14 cellular contexts compared by ENCODE assay signal in the genomic region with DNA sequence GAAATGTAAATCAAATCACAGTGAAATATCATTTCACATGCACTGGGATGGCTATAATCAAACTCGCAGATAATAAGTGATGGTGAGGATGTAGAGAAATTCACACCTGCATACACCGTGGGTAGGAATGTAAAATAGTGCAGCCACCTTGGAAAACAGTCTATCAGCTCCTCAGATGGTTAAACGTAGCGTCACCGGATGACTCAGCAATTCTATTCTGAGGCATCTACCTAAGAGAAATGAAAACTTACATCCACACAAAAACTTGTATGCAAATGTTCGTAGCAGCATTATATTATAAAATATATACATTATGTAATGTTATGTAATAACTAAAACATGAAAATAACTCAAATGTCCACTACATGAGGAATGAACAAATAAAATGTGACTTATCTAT. TPM values are rescaled to one million over a fixed set of nuclear protein-coding genes. Genes with fewer than 3 reads are reported as not detected.
DNase-seq lines count a peak whose midpoint lies in the region; ATAC-seq, FAIRE-seq and TF ChIP-seq lines count a peak whose summit lies in the region.
"Had no signal": no experiment of that assay in that cellular context is flagged by ENCODE, and none has a peak within 500 bp of the region (broad histone marks: within the 10 kb centered on the region; RNA-seq: fewer than 3 reads in every experiment).

No MANE protein-coding gene starts in this region.

- CTCF ChIA-PET in SK-N-SH (lab: Yijun Ruan, JAX) = no interaction called here

- no peak overlapping the region for H3K9ac ChIP-seq in SK-N-SH

- H3K9me3 ChIP-seq in SK-N-SH = no peaks in the 10 kb centered on the region
- H3K9me3 ChIP-seq: pancreas had no signal

- H3K36me3 ChIP-seq in SK-N-SH (replicated peaks in 1 of 2; ENCODE audit: control insufficient read depth in 1 of 2, insufficient read depth in 2 of 2, low read length in 1 of 2) = no peaks in the 10 kb centered on the region
- H3K36me3 ChIP-seq: pancreas had no signal

- TF ChIP-seq CTCF in SK-N-SH (IDR thresholded peaks at IDR 0.05) (no peak), type B pancreatic cell (conservative IDR thresholded peaks at IDR 0.05) (no peak), lower leg skin (IDR thresholded peaks at IDR 0.05) (no peak)

- H3K9me3 Mint-ChIP-seq in type B pancreatic cell = peaks cover 2% of the 10 kb centered on the region
- H3K9me3 Mint-ChIP-seq: CD4-positive, alpha-beta memory T cell; T-helper 1 cell treated with Interleukin-12 subunit alpha and Interleukin-12 subunit beta and Interleukin-4 antibody, amounts not matched to agents 30 μg/mL and 1 μg/mL, for 36 hours had no signal

- no peak overlapping the region for H2AFZ ChIP-seq in SK-N-SH (ENCODE audit: low read depth)

- no peak for TF ChIP-seq RAD21 in SK-N-SH (IDR thresholded peaks at IDR 0.05; ENCODE audit: low read length)

- no peaks in the 10 kb centered on the region for H3K36me3 Mint-ChIP-seq in type B pancreatic cell
- H3K36me3 Mint-ChIP-seq: CD4-positive, alpha-beta memory T cell had no signal

- DNase-seq in SK-N-SH = no peak
- DNase-seq in RPMI7951 (ENCODE audit: low read depth) = peak; percentile 41
- DNase-seq in fibroblast of peridontal ligament (ENCODE audit: extremely low read depth) = peak; percentile 15
- no peak for DNase-seq in type B pancreatic cell (ENCODE audit: extremely low spot score, unreplicated experiment)
- no peak for DNase-seq in lower leg skin (ENCODE audit: low spot score in 2 of 2)
- no peak for DNase-seq in GM12891 (ENCODE audit: insufficient read length, low spot score)
- DNase-seq: activated CD4-positive, alpha-beta T cell treated with anti-CD3 and anti-CD28 coated beads for 1 hour; CD4-positive, alpha-beta memory T cell; hippocampal formation; NCI-H187 treated with DMSO at 0.1 percent for 48 hours; pancreas had no signal

- no peak for FAIRE-seq in GM12891 (lab: Jason Lieb, UNC)
- FAIRE-seq: pancreas had no signal

- H4K20me1 ChIP-seq in SK-N-SH (ENCODE audit: insufficient read depth) = 0 out of 2 replicates have a peak, but pooled peaks cover 13% of the 10 kb centered on the region

- no peaks in the 10 kb centered on the region for H3K79me2 ChIP-seq in SK-N-SH (ENCODE audit: insufficient read depth)

- peaks cover 10 to 37% of the 10 kb centered on the region in 2 experiments; a peak in 2 of 4 replicates for H3K4me1 ChIP-seq in SK-N-SH (ENCODE audit: control insufficient read depth in 1 of 2, insufficient read depth in 2 of 2, low read depth in 1 of 2, low read length in 1 of 2)

- H3K4me1 Mint-ChIP-seq in type B pancreatic cell (ENCODE audit: unreplicated experiment) = peaks cover 47% of the 10 kb centered on the region
- H3K4me1 Mint-ChIP-seq: CD4-positive, alpha-beta memory T cell had no signal

- TF ChIP-seq EP300 in SK-N-SH (IDR thresholded peaks at IDR 0.05; ENCODE audit: borderline replicate concordance in 1 of 2, low read depth in 1 of 2, low read length in 1 of 2) = no peak

- WGBS in SK-N-SH (ENCODE audit: low lambda C conversion rate) = 73% methylated on average over 6 of the region's 6 CpGs
- WGBS in lower leg skin, 2 donors = 61 to 67% methylated on average over 6 of the region's 6 CpGs

- intact Hi-C loops in lower leg skin (cut with DNase I; ENCODE audit: low total_unique reads) = no loop called here

- TF ChIP-seq POLR2A in lower leg skin (IDR thresholded peaks at IDR 0.05) (no peak), GM12891 (IDR thresholded peaks at IDR 0.05; ENCODE audit: low read depth, low read length) (no peak)

- H3K4me3 ChIP-seq in SK-N-SH (ENCODE audit: low read depth in 2 of 2, low read length in 1 of 2) (no peak overlapping the region), lower leg skin (ENCODE audit: low read depth, poor library complexity, severe bottlenecking) (no peak overlapping the region)
- H3K4me3 ChIP-seq: pancreas had no signal

- no peak overlapping the region for H3K4me2 ChIP-seq in SK-N-SH

- peak overlapping the region; percentile 14 for H3K4me3 Mint-ChIP-seq in type B pancreatic cell
- H3K4me3 Mint-ChIP-seq: CD4-positive, alpha-beta memory T cell; T-helper 1 cell treated with Interleukin-12 subunit alpha and Interleukin-12 subunit beta and Interleukin-4 antibody, amounts not matched to agents 30 μg/mL and 1 μg/mL, for 36 hours had no signal

- no peak overlapping the region for H3K27ac ChIP-seq in SK-N-SH (ENCODE audit: low read depth in 2 of 2, low read length in 1 of 2)
- H3K27ac ChIP-seq: pancreas had no signal

- H3K27me3 ChIP-seq in SK-N-SH (ENCODE audit: insufficient read depth) = no peaks in the 10 kb centered on the region
- H3K27me3 ChIP-seq: pancreas had no signal

- no peaks in the 10 kb centered on the region for H3K9me2 ChIP-seq in SK-N-SH

- H3K27ac Mint-ChIP-seq in type B pancreatic cell = no peak overlapping the region
- H3K27ac Mint-ChIP-seq: CD4-positive, alpha-beta memory T cell; T-helper 1 cell treated with Interleukin-12 subunit alpha and Interleukin-12 subunit beta and Interleukin-4 antibody, amounts not matched to agents 30 μg/mL and 1 μg/mL, for 36 hours had no signal

- ATAC-seq in SK-N-SH treated with all-trans-retinoic acid at 6 μM for 48 hours (no peak), GM21786 (IDR thresholded peaks at IDR 0.05; ENCODE audit: unreplicated experiment) (no peak)
- ATAC-seq: pancreas had no signal

- H3K27me3 Mint-ChIP-seq in type B pancreatic cell = peaks cover 17% of the 10 kb centered on the region

- POLR2A ChIA-PET in SK-N-SH (lab: Yijun Ruan, JAX) = no interaction called here

- H3F3A ChIP-seq in SK-N-SH (replicated peaks; ENCODE audit: insufficient read depth) = no peaks in the 10 kb centered on the region

TF ChIP-seq in SK-N-SH, 30 proteins besides CTCF, POLR2A, EP300 and RAD21 (continues in another document):
- TF ChIP-seq CHD2 (IDR thresholded peaks at IDR 0.05; ENCODE audit: low read length, partially characterized antibody) (no peak), FOXJ3 (CRISPR knock-in tag; IDR thresholded peaks at IDR 0.05) (no peak), NFIC (IDR thresholded peaks at IDR 0.05; ENCODE audit: borderline replicate concordance) (no peak)
- TF ChIP-seq, protein P1, sequence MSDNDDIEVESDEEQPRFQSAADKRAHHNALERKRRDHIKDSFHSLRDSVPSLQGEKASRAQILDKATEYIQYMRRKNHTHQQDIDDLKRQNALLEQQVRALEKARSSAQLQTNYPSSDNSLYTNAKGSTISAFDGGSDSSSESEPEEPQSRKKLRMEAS (IDR thresholded peaks at IDR 0.05; ENCODE audit: low read depth) = no peak
- TF ChIP-seq, protein P2, sequence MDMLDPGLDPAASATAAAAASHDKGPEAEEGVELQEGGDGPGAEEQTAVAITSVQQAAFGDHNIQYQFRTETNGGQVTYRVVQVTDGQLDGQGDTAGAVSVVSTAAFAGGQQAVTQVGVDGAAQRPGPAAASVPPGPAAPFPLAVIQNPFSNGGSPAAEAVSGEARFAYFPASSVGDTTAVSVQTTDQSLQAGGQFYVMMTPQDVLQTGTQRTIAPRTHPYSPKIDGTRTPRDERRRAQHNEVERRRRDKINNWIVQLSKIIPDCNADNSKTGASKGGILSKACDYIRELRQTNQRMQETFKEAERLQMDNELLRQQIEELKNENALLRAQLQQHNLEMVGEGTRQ (IDR thresholded peaks at IDR 0.05; ENCODE audit: borderline replicate concordance, low read depth, low read length) = no peak

TF ChIP-seq in SK-N-SH treated with all-trans-retinoic acid at 6 μM for 48 hours, 23 proteins besides CTCF, POLR2A, EP300 and RAD21 (continues in another document):
- TF ChIP-seq OSR1 (CRISPR knock-in tag; IDR thresholded peaks at IDR 0.05) = no peak
- no peak for TF ChIP-seq ZC3H10 (CRISPR knock-in tag; IDR thresholded peaks at IDR 0.05)
- no peak for TF ChIP-seq ZFP3 (CRISPR knock-in tag; IDR thresholded peaks at IDR 0.05)

TF ChIP-seq in GM12891, 5 proteins besides CTCF, POLR2A, EP300 and RAD21:
- TF ChIP-seq POU2F2 (IDR thresholded peaks at IDR 0.05; ENCODE audit: low read depth, low read length) (no peak), PAX5 (IDR thresholded peaks at IDR 0.05; ENCODE audit: insufficient read depth, low read length, severe bottlenecking) (no peak), SPI1 (IDR thresholded peaks at IDR 0.05; ENCODE audit: low read depth, low read length) (no peak), TAF1 (IDR thresholded peaks at IDR 0.05; ENCODE audit: low read depth, low read length) (no peak), POLR2AphosphoS5 (IDR thresholded peaks at IDR 0.05; ENCODE audit: low read depth, low read length) (no peak)
TF ChIP-seq in GM12891: peak in this region for 0.

RNA-seq across cellular contexts. Expression of a gene that starts 38.9 kb away (rescaled TPM):
- polyA plus RNA-seq in SK-N-SH (2012; rRNA removed) = 2.1 and 2.5 TPM in 2 replicates
- polyA plus RNA-seq in SK-N-SH (2012; cell fraction: cytosol; rRNA removed) = 1.7 and 2.5 TPM in 2 replicates
- 5.5 and 5.7 TPM in 2 replicates for polyA plus RNA-seq in SK-N-SH (2012; cell fraction: nucleus; rRNA removed)
- 9.7 and 10.7 TPM in 2 replicates for total RNA-seq in RPMI7951 (2014; rRNA removed; shearing (Covaris generic))
- total RNA-seq in type B pancreatic cell (ENCODE audit: low replicate concordance) (22.3 and 38.6 TPM in 2 replicates), lower leg skin (10 to 100 TPM; 35.0 to 54.8 (median 45.4) TPM)
- polyA plus RNA-seq in GM12891 (2012; ENCODE audit: low read depth, missing spikeins) = 3.3 TPM

Comparison
In these comparisons a context has a peak if more than half of its experiments do, and no peak if none do; other contexts are left out.
1. DNase-seq: peak in RPMI7951 (single experiment) and fibroblast of peridontal ligament (single experiment); none in SK-N-SH (single experiment), type B pancreatic cell (single experiment), lower leg skin (0 of 2) and GM12891 (single experiment).